ENCODE assay signal across 8 cellular contexts in genomic region chr17:47895254-47895855, GRCh38. TPM values are rescaled to one million over a fixed set of nuclear protein-coding genes. Genes with fewer than 3 reads are reported as not detected.
A peak's percentile ranks its signal among the peaks of the same experiment; 100 is the strongest.
DNase-seq lines count a peak whose midpoint lies in the region; ATAC-seq and TF ChIP-seq lines count a peak whose summit lies in the region.

No MANE protein-coding gene starts in this region.

- H3K27me3 ChIP-seq in ACC112 (ENCODE audit: insufficient read depth, low read length) (no peaks in the 10 kb centered on the region), WERI-Rb-1 (ENCODE audit: insufficient read depth, low read depth, severe bottlenecking) (no peaks in the 10 kb centered on the region), esophagus squamous epithelium (no peaks in the 10 kb centered on the region)

- DNase-seq in WERI-Rb-1 (peak; percentile 58), esophagus squamous epithelium (lab: John Stamatoyannopoulos, UW) (no peak), neural crest cell (ENCODE audit: low read depth, low spot score) (no peak), AG08396 (ENCODE audit: low spot score) (no peak), germinal center (ENCODE audit: low spot score) (no peak)

- H3K9me3 ChIP-seq in WERI-Rb-1 (ENCODE audit: severe bottlenecking): no peaks in the 10 kb centered on the region
- no peaks in the 10 kb centered on the region for H3K9me3 ChIP-seq in esophagus squamous epithelium

- H3K27ac Mint-ChIP-seq in neural crest cell (ENCODE audit: unreplicated experiment): peak overlapping the region; percentile 65

- TF ChIP-seq CTCF in WERI-Rb-1 (IDR thresholded peaks at IDR 0.05; ENCODE audit: low read depth, low read length): no peak
- TF ChIP-seq CTCF in esophagus squamous epithelium (IDR thresholded peaks at IDR 0.05): peak in 1 of 6 experiments; percentile 3
- TF ChIP-seq CTCF in neural crest cell (conservative IDR thresholded peaks at IDR 0.05): no peak

- H3K4me1 Mint-ChIP-seq in neural crest cell: peaks cover 33% of the 10 kb centered on the region

- peaks cover 16% of the 10 kb centered on the region for H3K4me1 ChIP-seq in ACC112 (ENCODE audit: control insufficient read depth, insufficient read depth, low read length, unreplicated experiment)
- H3K4me1 ChIP-seq in esophagus squamous epithelium: peaks cover 17 to 57% (median 22%) of the 10 kb centered on the region in 3 donors

- H3K79me2 ChIP-seq in ACC112 (ENCODE audit: control insufficient read depth, insufficient read depth, low read length, unreplicated experiment): peaks cover 16% of the 10 kb centered on the region

- peaks cover 2% of the 10 kb centered on the region for H3K36me3 Mint-ChIP-seq in neural crest cell (ENCODE audit: low read depth)

- intact Hi-C loops in esophagus squamous epithelium (cut with DNase I): loop anchor here (5.0 kb wide), 1 partner anchor 47 kb away; the partner anchor contains the start of gene PNPO

- H3K27ac ChIP-seq in ACC112 (ENCODE audit: low read depth, low read length) (0 out of 2 replicates have a peak overlapping the region, but pooled peaks have one; percentile 9), WERI-Rb-1 (peak overlapping the region; percentile 86), esophagus squamous epithelium (peak overlapping the region; percentile 95 to 99 (median 96))

- peak in 3 of 4 donors; percentile 88 to 93 (median 93) for TF ChIP-seq POLR2A in esophagus squamous epithelium (IDR thresholded peaks at IDR 0.05)

- ATAC-seq in GM21528 (IDR thresholded peaks at IDR 0.05; ENCODE audit: low FRiP score, unreplicated experiment) (peak; percentile 4), GM21786 (IDR thresholded peaks at IDR 0.05; ENCODE audit: unreplicated experiment) (no peak)

- no peaks in the 10 kb centered on the region for H3K27me3 Mint-ChIP-seq in neural crest cell (ENCODE audit: low read depth)

- H3K4me3 ChIP-seq in ACC112 (ENCODE audit: low read depth, low read length): peak overlapping the region; percentile 86
- peak overlapping the region; percentile 85 for H3K4me3 ChIP-seq in WERI-Rb-1 (ENCODE audit: low read depth, low read length)
- H3K4me3 ChIP-seq in esophagus squamous epithelium: peak overlapping the region; percentile 74 to 88 (median 78)

- peak overlapping the region; percentile 95 for H3K4me3 Mint-ChIP-seq in neural crest cell

- H2AFZ ChIP-seq in ACC112 (ENCODE audit: low read length, unreplicated experiment): peak overlapping the region; percentile 89

- no peaks in the 10 kb centered on the region for H3K9me3 Mint-ChIP-seq in neural crest cell

- WGBS in esophagus squamous epithelium, 2 donors: 0 to 3% methylated on average over 23 to 24 of the region's 26 CpGs

- H3K36me3 ChIP-seq in ACC112 (ENCODE audit: insufficient read depth, low read length): no peaks in the 10 kb centered on the region
- H3K36me3 ChIP-seq in WERI-Rb-1: peaks cover 14% of the 10 kb centered on the region
- H3K36me3 ChIP-seq in esophagus squamous epithelium: peaks cover 0 to 17% (median 0%) of the 10 kb centered on the region in 3 donors

RNA-seq across cellular contexts. Expression of gene SP2, which starts 0.7 kb away (rescaled TPM):
- total RNA-seq in esophagus squamous epithelium (1 to 10 TPM; 4.0 to 9.9 (median 9.2) TPM), neural crest cell (22.4 and 23.2 TPM in 2 replicates)

RNA-seq across cellular contexts. Expression of gene SP6, which starts 44.4 kb away (rescaled TPM):
- total RNA-seq in esophagus squamous epithelium (1 to 10 TPM; 1.1 to 6.4 (median 3.8) TPM), neural crest cell (0.16 and 0.25 TPM in 2 replicates)

RNA-seq across cellular contexts. Expression of gene PNPO, which starts 46.0 kb away (rescaled TPM):
- total RNA-seq in esophagus squamous epithelium (10 to 100 TPM; 25.6 to 38.6 (median 34.2) TPM), neural crest cell (7.1 and 7.5 TPM in 2 replicates)

RNA-seq across cellular contexts. Expression of gene SCRN2, which starts 54.3 kb away (rescaled TPM):
- total RNA-seq in esophagus squamous epithelium (10 to 100 TPM; 13.9 to 24.8 (median 17.8) TPM), neural crest cell (32.7 and 37.8 TPM in 2 replicates)

Comparison
In these comparisons a context has a peak if more than half of its experiments do, and no peak if none do; other contexts are left out.
1. H3K27ac ChIP-seq: peak in every context shown above with its lines; median percentile 96 in esophagus squamous epithelium; 86 in WERI-Rb-1; 9 in ACC112.